1 cellular context compared by ENCODE assay signal in genomic region chr1:225882008-225882698, GRCh38.
TF ChIP-seq lines count a peak whose summit lies in the region.

Gene TMEM63A, minus strand, starts transcription at chr1:225882380. Its CDS starts 4,800 bp downstream, at chr1:225877580.

TF ChIP-seq in HEK293, 187 proteins besides CTCF, POLR2A, EP300 and RAD21 (continued from another document and continues in another):
- TF ChIP-seq ZNF157 (tag by site-specific recombination; IDR thresholded peaks at IDR 0.05) (no peak), ZNF514 (tag by site-specific recombination; IDR thresholded peaks at IDR 0.05) (no peak), ZNF394 (tag by site-specific recombination; IDR thresholded peaks at IDR 0.05; ENCODE audit: borderline replicate concordance) (no peak), ZNF221 (tag by site-specific recombination; IDR thresholded peaks at IDR 0.05; ENCODE audit: borderline replicate concordance) (no peak), ZSCAN16 (tag by site-specific recombination; IDR thresholded peaks at IDR 0.05) (peak; percentile 81), ZNF488 (tag by site-specific recombination; IDR thresholded peaks at IDR 0.05) (no peak), BCL11B (tag by site-specific recombination; IDR thresholded peaks at IDR 0.05; ENCODE audit: low read depth) (no peak; the same call in 1 of the 2 replicates), TRIM28 (IDR thresholded peaks at IDR 0.05; ENCODE audit: borderline replicate concordance, low read length) (no peak), PRDM1 (tag by site-specific recombination; IDR thresholded peaks at IDR 0.05) (peak; percentile 87), ZNF610 (tag by site-specific recombination; IDR thresholded peaks at IDR 0.05; ENCODE audit: borderline replicate concordance) (no peak; the same call in 1 of the 2 replicates), PRDM10 (tag by site-specific recombination; IDR thresholded peaks at IDR 0.05) (peak; percentile 51; the same call in 1 of the 2 replicates), ZBTB20 (tag by site-specific recombination; IDR thresholded peaks at IDR 0.05) (peak; percentile 67; the same call in 1 of the 2 replicates), ZNF112 (tag by site-specific recombination; IDR thresholded peaks at IDR 0.05) (no peak), ZNF175 (tag by site-specific recombination; IDR thresholded peaks at IDR 0.05) (no peak), PRDM4 (tag by site-specific recombination; IDR thresholded peaks at IDR 0.05) (no peak), ZNF10 (tag by site-specific recombination; IDR thresholded peaks at IDR 0.05) (no peak), ZNF366 (tag by site-specific recombination; conservative IDR thresholded peaks at IDR 0.05) (no peak), MZF1 (tag by site-specific recombination; IDR thresholded peaks at IDR 0.05; ENCODE audit: borderline replicate concordance) (no peak), GLIS2 (tag by site-specific recombination; IDR thresholded peaks at IDR 0.05) (peak; percentile 93), ZNF280C (tag by site-specific recombination; IDR thresholded peaks at IDR 0.05) (no peak), ZEB2 (tag by site-specific recombination; IDR thresholded peaks at IDR 0.05) (peak; percentile 86), ZNF629 (tag by site-specific recombination; IDR thresholded peaks at IDR 0.05) (peak; percentile 60), ZNF837 (tag by site-specific recombination; IDR thresholded peaks at IDR 0.05) (no peak), ZBTB21 (tag by site-specific recombination; IDR thresholded peaks at IDR 0.05) (no peak), ZNF544 (tag by site-specific recombination; IDR thresholded peaks at IDR 0.05) (no peak), ZNF416 (tag by site-specific recombination; IDR thresholded peaks at IDR 0.05) (no peak), ZSCAN4 (tag by site-specific recombination; IDR thresholded peaks at IDR 0.05) (no peak), ZSCAN23 (tag by site-specific recombination; IDR thresholded peaks at IDR 0.05) (no peak; the same call in 1 of the 2 replicates), ZNF404 (tag by site-specific recombination; IDR thresholded peaks at IDR 0.05) (no peak), ZSCAN30 (tag by site-specific recombination; IDR thresholded peaks at IDR 0.05) (peak; percentile 62; the same call in 1 of the 2 replicates), ZNF350 (tag by site-specific recombination; IDR thresholded peaks at IDR 0.05) (no peak), ZNF792 (tag by site-specific recombination; IDR thresholded peaks at IDR 0.05) (no peak), ZNF600 (tag by site-specific recombination; IDR thresholded peaks at IDR 0.05) (peak; percentile 93), ZBTB8A (tag by site-specific recombination; IDR thresholded peaks at IDR 0.05) (no peak; the same call in 1 of the 2 replicates), ZNF174 (tag by site-specific recombination; IDR thresholded peaks at IDR 0.05) (no peak), KLF17 (tag by site-specific recombination; IDR thresholded peaks at IDR 0.05) (peak; percentile 67), ZNF549 (tag by site-specific recombination; IDR thresholded peaks at IDR 0.05) (no peak), ZNF18 (tag by site-specific recombination; IDR thresholded peaks at IDR 0.05) (no peak), ZBTB11 (tag by site-specific recombination; conservative IDR thresholded peaks at IDR 0.05; ENCODE audit: low read depth) (no peak), ZNF239 (tag by site-specific recombination; IDR thresholded peaks at IDR 0.05) (peak; percentile 63; the same call in 1 of the 2 replicates), ZIC2 (tag by site-specific recombination; IDR thresholded peaks at IDR 0.05) (no peak; the same call in 1 of the 2 replicates), ZNF658 (tag by site-specific recombination; IDR thresholded peaks at IDR 0.05) (no peak), HOXD13 (CRISPR knock-in tag; IDR thresholded peaks at IDR 0.05; ENCODE audit: borderline replicate concordance) (no peak), ZNF335 (tag by site-specific recombination; conservative IDR thresholded peaks at IDR 0.05) (peak; percentile 87), ZNF677 (tag by site-specific recombination; IDR thresholded peaks at IDR 0.05) (no peak), YY2 (tag by site-specific recombination; IDR thresholded peaks at IDR 0.05) (0 out of 2 replicates have a peak, but pooled peaks have one; percentile 26), KLF16 (tag by site-specific recombination; IDR thresholded peaks at IDR 0.05) (peak; percentile 79), ZNF791 (tag by site-specific recombination; IDR thresholded peaks at IDR 0.05) (no peak), ZNF639 (tag by site-specific recombination; IDR thresholded peaks at IDR 0.05) (0 out of 2 replicates have a peak, but pooled peaks have one; percentile 16), ZNF146 (tag by site-specific recombination; IDR thresholded peaks at IDR 0.05) (no peak; the same call in 1 of the 2 replicates), IKZF3 (tag by site-specific recombination; IDR thresholded peaks at IDR 0.05) (peak; percentile 55)
